8 cellular contexts compared by ENCODE assay signal in genomic region chr4:39697740-39698423, GRCh38. TPM values are rescaled to one million over a fixed set of nuclear protein-coding genes. Genes with fewer than 3 reads are reported as not detected.
A peak's percentile ranks its signal among the peaks of the same experiment; 100 is the strongest.
DNase-seq lines count a peak whose midpoint lies in the region; ATAC-seq and TF ChIP-seq lines count a peak whose summit lies in the region.

Gene UBE2K (plus strand): TSS chr4:39698136. CDS start chr4:39698328, 192 bp downstream.

- peaks cover 23% of the 10 kb centered on the region for H3K4me1 Mint-ChIP-seq in GM23338
- H3K4me1 Mint-ChIP-seq in nephron progenitor cell, result peaks cover 33% of the 10 kb centered on the region
- H3K4me1 Mint-ChIP-seq in stimulated activated naive CD8-positive, alpha-beta T cell treated with anti-CD3 and anti-CD28 coated beads, Interleukin-15, amount 100 ng/mL, for 72 hours, result peaks cover 37% of the 10 kb centered on the region

- H3K4me3 ChIP-seq in GM23338 (peak within 1 kb of the TSS; percentile 94), RWPE2 (ENCODE audit: severe bottlenecking) (peak within 1 kb of the TSS; percentile 77), fibroblast of the aortic adventitia (ENCODE audit: low read depth, low read length) (peak within 1 kb of the TSS; percentile 92)

- peaks cover 2% of the 10 kb centered on the region; the same call in 2 of the 3 replicates for H3K9me3 Mint-ChIP-seq in GM23338
- H3K9me3 Mint-ChIP-seq in nephron progenitor cell, result no peaks in the 10 kb centered on the region
- H3K9me3 Mint-ChIP-seq in stimulated activated naive CD8-positive, alpha-beta T cell treated with anti-CD3 and anti-CD28 coated beads, Interleukin-15, amount 100 ng/mL, for 72 hours, result no peaks in the 10 kb centered on the region

- H3K79me2 ChIP-seq in GM23338 (replicated peaks; ENCODE audit: insufficient read depth), result peaks cover 49% of the 10 kb centered on the region

- no peaks in the 10 kb centered on the region for H3K9me2 ChIP-seq in GM23338 (ENCODE audit: insufficient read depth)

- H4K20me1 ChIP-seq in GM23338 (replicated peaks; ENCODE audit: insufficient read depth), result peaks cover 36% of the 10 kb centered on the region

- H3K4me3 Mint-ChIP-seq in GM23338 (peak within 1 kb of the TSS; percentile 99), nephron progenitor cell (peak within 1 kb of the TSS; percentile 99)
- H3K4me3 Mint-ChIP-seq in stimulated activated naive CD8-positive, alpha-beta T cell treated with anti-CD3 and anti-CD28 coated beads, Interleukin-15, amount 100 ng/mL, for 72 hours, result peak within 1 kb of the TSS; percentile 94 to 100

- H3K36me3 ChIP-seq in GM23338 (ENCODE audit: insufficient read depth) (no peaks in the 10 kb centered on the region; the same call in 1 of the 2 replicates), RWPE2 (ENCODE audit: low read depth) (peaks cover 34% of the 10 kb centered on the region)

- H3K27ac ChIP-seq in GM23338 (ENCODE audit: low read depth), result peak within 1 kb of the TSS; percentile 97
- H3K27ac ChIP-seq in RWPE2 (ENCODE audit: poor library complexity, severe bottlenecking), result peak within 1 kb of the TSS; percentile 60

- H3K4me1 ChIP-seq in GM23338 (ENCODE audit: insufficient read depth) (peaks cover 20% of the 10 kb centered on the region), RWPE2 (ENCODE audit: insufficient read depth, poor library complexity, severe bottlenecking) (peaks cover 11% of the 10 kb centered on the region)

- H3K9me3 ChIP-seq in RWPE2 (ENCODE audit: severe bottlenecking), result no peaks in the 10 kb centered on the region

- H3K27ac Mint-ChIP-seq in GM23338 (peak within 1 kb of the TSS; percentile 100), nephron progenitor cell (peak within 1 kb of the TSS; percentile 99)
- peak within 1 kb of the TSS; percentile 99 for H3K27ac Mint-ChIP-seq in stimulated activated naive CD8-positive, alpha-beta T cell treated with anti-CD3 and anti-CD28 coated beads, Interleukin-15, amount 100 ng/mL, for 72 hours

- H3K4me2 ChIP-seq in GM23338, result peak within 1 kb of the TSS; percentile 81

- H3F3A ChIP-seq in GM23338 (replicated peaks; ENCODE audit: low read depth), result peaks cover 3% of the 10 kb centered on the region

- H3K36me3 Mint-ChIP-seq in GM23338 (ENCODE audit: low read depth) (peaks cover 20% of the 10 kb centered on the region), nephron progenitor cell (ENCODE audit: low read depth) (peaks cover 12% of the 10 kb centered on the region)

- H3K27me3 Mint-ChIP-seq in GM23338 (ENCODE audit: insufficient read depth, low read depth, poor library complexity) (peaks cover 22% of the 10 kb centered on the region), nephron progenitor cell (ENCODE audit: low read depth, poor library complexity) (no peaks in the 10 kb centered on the region)
- no peaks in the 10 kb centered on the region for H3K27me3 Mint-ChIP-seq in stimulated activated naive CD8-positive, alpha-beta T cell treated with anti-CD3 and anti-CD28 coated beads, Interleukin-15, amount 100 ng/mL, for 72 hours

- H3K27me3 ChIP-seq in GM23338 (ENCODE audit: insufficient read depth) (no peaks in the 10 kb centered on the region), RWPE2 (ENCODE audit: insufficient read depth, poor library complexity, severe bottlenecking) (no peaks in the 10 kb centered on the region)

- no peak for TF ChIP-seq CTCF in GM23338 (conservative IDR thresholded peaks at IDR 0.05; ENCODE audit: low read depth in 2 of 2)
- TF ChIP-seq CTCF in RWPE2 (IDR thresholded peaks at IDR 0.05; ENCODE audit: poor library complexity, severe bottlenecking), result no peak
- no peak for TF ChIP-seq CTCF in fibroblast of the aortic adventitia (IDR thresholded peaks at IDR 0.05; ENCODE audit: insufficient read depth, low read length)
- TF ChIP-seq CTCF in nephron progenitor cell (IDR thresholded peaks at IDR 0.05), result no peak

- peak within 1 kb of the TSS; percentile 93 for H2AFZ ChIP-seq in GM23338

- peak; percentile 94 for ATAC-seq in GM23338
- peak; percentile 92 for ATAC-seq in RWPE2 (ENCODE audit: low read depth)
- ATAC-seq in stimulated activated naive CD8-positive, alpha-beta T cell treated with anti-CD3 and anti-CD28 coated beads, Interleukin-15, amount 100 ng/mL, for 72 hours, result peak; percentile 92

- DNase-seq in Daoy (ENCODE audit: low read depth), result peak; percentile 92
- peak; percentile 84 for DNase-seq in GM23338 (ENCODE audit: low spot score)
- DNase-seq in LHCN-M2 (ENCODE audit: low read depth), result peak; percentile 85
- DNase-seq in RWPE2 (ENCODE audit: low spot score), result peak; percentile 82
- DNase-seq in activated effector memory CD4-positive, alpha-beta T cell treated with Interleukin-2 at 50 U/mL for 16 hours, result peak; percentile 88
- DNase-seq in fibroblast of the aortic adventitia (ENCODE audit: low read depth), result peak; percentile 83
- peak; percentile 93 for DNase-seq in nephron progenitor cell
- peak; percentile 91 to 92 for DNase-seq in stimulated activated naive CD8-positive, alpha-beta T cell treated with anti-CD3 and anti-CD28 coated beads, Interleukin-15, amount 100 ng/mL, for 72 hours

TF ChIP-seq in GM23338, 12 proteins besides CTCF, POLR2A, EP300 and RAD21:
- TF ChIP-seq POLR2AphosphoS5 (IDR thresholded peaks at IDR 0.05; ENCODE audit: low read depth) (peak; percentile 90), EZH2 (IDR thresholded peaks at IDR 0.05; ENCODE audit: low read depth, unreplicated experiment) (no peak), ZNF114 (CRISPR knock-in tag; IDR thresholded peaks at IDR 0.05) (no peak), NANOG (IDR thresholded peaks at IDR 0.05; ENCODE audit: borderline replicate concordance) (no peak)

RNA-seq across cellular contexts. Expression of gene UBE2K, which starts in this region (rescaled TPM):
- total RNA-seq in Daoy (2014; rRNA removed; shearing (Covaris generic)), result 20.2 and 20.4 TPM in 2 replicates
- 97.7 and 113 TPM in 2 replicates for total RNA-seq in GM23338 (2014; rRNA removed; shearing (Covaris generic))
- 192 and 207 TPM in 2 replicates for polyA plus RNA-seq in GM23338 (2016; fragmentation: Nextera tagmentation; extraction: Ambion mirVana)
- 13.7 and 23.1 TPM in 2 replicates for total RNA-seq in LHCN-M2 (2014; rRNA removed)
- 118 TPM for polyA plus RNA-seq in LHCN-M2 (2012)
- 22.7 and 27.7 TPM in 2 replicates for total RNA-seq in fibroblast of the aortic adventitia (ENCODE audit: low replicate concordance)

Comparison
In these comparisons a context has a peak if more than half of its experiments do, and no peak if none do; other contexts are left out.
1. Peak in every context shown above with its lines: DNase-seq, ATAC-seq, H3K4me3 ChIP-seq and H3K27ac ChIP-seq.